In the genomic region with DNA sequence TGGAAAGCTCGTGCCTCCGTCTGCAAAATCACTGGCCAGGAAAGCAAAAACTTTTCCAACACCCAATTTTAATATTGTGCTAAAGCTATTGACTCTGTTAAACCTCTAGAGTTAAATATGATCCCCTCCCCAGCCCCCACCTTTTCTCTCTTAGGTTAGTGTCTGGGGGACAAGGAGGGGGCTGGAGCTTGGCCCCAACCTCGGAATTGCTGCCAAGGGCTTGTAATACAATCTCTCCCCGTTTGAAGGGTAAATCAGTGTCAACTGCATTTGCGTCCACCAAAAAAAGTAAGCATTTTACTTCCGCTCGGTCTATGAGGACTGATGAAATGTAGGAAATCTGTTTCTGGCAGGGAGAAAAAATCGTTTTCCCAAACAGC, we compare ENCODE assay signal across 9 cellular contexts. TPM values are rescaled to one million over a fixed set of nuclear protein-coding genes. Genes with fewer than 3 reads are reported as not detected.
DNase-seq lines count a peak whose midpoint lies in the region; FAIRE-seq and TF ChIP-seq lines count a peak whose summit lies in the region.
"Had no signal": no experiment of that assay in that cellular context is flagged by ENCODE, and none has a peak within 500 bp of the region (broad histone marks: within the 10 kb centered on the region; RNA-seq: fewer than 3 reads in every experiment).

Gene GAS2 (plus strand): TSS at position 292 of the 380 bp plus-strand sequence. CDS start 8,259 bp downstream, outside the sequence.

- no peak for TF ChIP-seq POLR2A in esophagus squamous epithelium (IDR thresholded peaks at IDR 0.05)

- H3K36me3 Mint-ChIP-seq in activated CD4-positive, alpha-beta T cell treated with anti-CD3 and anti-CD28 coated beads, Interleukin-2, amount 10 ng/mL, durations not matched to agents 7 days and 5 days (ENCODE audit: low read depth) = no peaks in the 10 kb centered on the region

- H3K27ac Mint-ChIP-seq in activated CD4-positive, alpha-beta T cell treated with anti-CD3 and anti-CD28 coated beads, Interleukin-2, amount 10 ng/mL, durations not matched to agents 7 days and 5 days = no peak within 1 kb of the TSS

- FAIRE-seq in HTR-8/SVneo (lab: Jason Lieb, UNC) = no peak

- H3K27ac ChIP-seq in HUES64 (ENCODE audit: low read depth, low read length) = no peak within 1 kb of the TSS
- H3K27ac ChIP-seq in esophagus squamous epithelium = no peak within 1 kb of the TSS
- H3K27ac ChIP-seq in parathyroid adenoma = peak within 1 kb of the TSS; percentile 66
- H3K27ac ChIP-seq: VCaP had no signal

- WGBS in HUES64 = 2% methylated on average over 6 of the region's 8 CpGs
- WGBS in esophagus squamous epithelium, 2 donors = 11% methylated on average over 6 to 8 of the region's 8 CpGs

- H3K4me1 ChIP-seq in HUES64 (ENCODE audit: insufficient read depth, low read length) (peaks cover 14% of the 10 kb centered on the region), esophagus squamous epithelium (peaks cover 0 to 17% (median 11%) of the 10 kb centered on the region in 3 donors), parathyroid adenoma (peaks cover 2% of the 10 kb centered on the region)

- H3K4me1 Mint-ChIP-seq in activated CD4-positive, alpha-beta T cell treated with anti-CD3 and anti-CD28 coated beads, Interleukin-2, amount 10 ng/mL, durations not matched to agents 7 days and 5 days = peaks cover 19% of the 10 kb centered on the region

- H3K9ac ChIP-seq in HUES64 (ENCODE audit: low read depth, low read length) (peak within 1 kb of the TSS; percentile 72), parathyroid adenoma (no peak within 1 kb of the TSS)

- H3K36me3 ChIP-seq in HUES64 (ENCODE audit: insufficient read depth, low read length) = no peaks in the 10 kb centered on the region
- H3K36me3 ChIP-seq in esophagus squamous epithelium = no peaks in the 10 kb centered on the region
- no peaks in the 10 kb centered on the region for H3K36me3 ChIP-seq in parathyroid adenoma (ENCODE audit: control insufficient read depth, insufficient read depth, low read length)

- peak within 1 kb of the TSS; percentile 65 for H3K4me3 ChIP-seq in HUES64 (ENCODE audit: low read length)
- peak within 1 kb of the TSS; percentile 23 to 63 (median 42) for H3K4me3 ChIP-seq in esophagus squamous epithelium
- H3K4me3 ChIP-seq in parathyroid adenoma (ENCODE audit: low read depth, low read length) = peak within 1 kb of the TSS; percentile 37

- H3K4me3 Mint-ChIP-seq in activated CD4-positive, alpha-beta T cell treated with anti-CD3 and anti-CD28 coated beads, Interleukin-2, amount 10 ng/mL, durations not matched to agents 7 days and 5 days = peak within 1 kb of the TSS; percentile 75

- peaks cover 39% of the 10 kb centered on the region for H3K27me3 ChIP-seq in HUES64 (ENCODE audit: insufficient read depth, low read length)
- H3K27me3 ChIP-seq in esophagus squamous epithelium = peaks cover 0 to 49% (median 2%) of the 10 kb centered on the region in 4 donors
- no peaks in the 10 kb centered on the region for H3K27me3 ChIP-seq in parathyroid adenoma (ENCODE audit: control insufficient read depth, insufficient read depth, low read length)

- peaks cover 50% of the 10 kb centered on the region for H3K27me3 Mint-ChIP-seq in activated CD4-positive, alpha-beta T cell treated with anti-CD3 and anti-CD28 coated beads, Interleukin-2, amount 10 ng/mL, durations not matched to agents 7 days and 5 days

- POLR2A ChIA-PET in activated CD4-positive, alpha-beta T cell treated with anti-CD3 and anti-CD28 coated beads, Interleukin-2, amount 10 ng/mL, durations not matched to agents 7 days and 5 days (lab: Charles Lee) = no interaction called here

- CTCF ChIA-PET in activated CD4-positive, alpha-beta T cell treated with anti-CD3 and anti-CD28 coated beads, Interleukin-2, amount 10 ng/mL, durations not matched to agents 7 days and 5 days (lab: Charles Lee) = no interaction called here

- intact Hi-C loops in esophagus squamous epithelium (cut with DNase I) = no loop called here

- no peaks in the 10 kb centered on the region for H3K9me3 Mint-ChIP-seq in activated CD4-positive, alpha-beta T cell treated with anti-CD3 and anti-CD28 coated beads, Interleukin-2, amount 10 ng/mL, durations not matched to agents 7 days and 5 days

- H3K4me2 ChIP-seq in parathyroid adenoma (ENCODE audit: low read length) = peak within 1 kb of the TSS; percentile 61

- H3K79me2 ChIP-seq in parathyroid adenoma = no peaks in the 10 kb centered on the region

- H3K9me3 ChIP-seq in HUES64 (ENCODE audit: insufficient read depth, low read depth, low read length) (no peaks in the 10 kb centered on the region), esophagus squamous epithelium (no peaks in the 10 kb centered on the region), parathyroid adenoma (ENCODE audit: control insufficient read depth, low read length) (no peaks in the 10 kb centered on the region)

- no peak for DNase-seq in activated CD4-positive, alpha-beta T cell treated with anti-CD3 and anti-CD28 coated beads, Interleukin-2, amount 10 ng/mL, durations not matched to agents 7 days and 5 days
- no peak for DNase-seq in activated CD4-positive, alpha-beta T cell treated with anti-CD3 and anti-CD28 coated beads for 4 hours
- DNase-seq in esophagus squamous epithelium (lab: John Stamatoyannopoulos, UW) (no peak), HuH-7.5 (ENCODE audit: low spot score) (no peak), HTR-8/SVneo (ENCODE audit: insufficient read length, low spot score) (no peak)
- no peak for DNase-seq in stimulated activated CD4-positive, alpha-beta T cell treated with anti-CD3 and anti-CD28 coated beads, Interleukin-1b, Interleukin-23, amount 100 ng/mL, for 48 hours

- peak within 1 kb of the TSS; percentile 78 for H2AFZ ChIP-seq in parathyroid adenoma

- TF ChIP-seq CTCF in esophagus squamous epithelium (IDR thresholded peaks at IDR 0.05) (no peak), parathyroid adenoma (IDR thresholded peaks at IDR 0.05) (no peak)

RNA-seq across cellular contexts. Expression of gene GAS2, which starts in this region (rescaled TPM):
- 1 to 10 TPM in 1 of 2 experiments, under 1 TPM in 1; 0.98 to 1.3 TPM for total RNA-seq in activated CD4-positive, alpha-beta T cell treated with anti-CD3 and anti-CD28 coated beads, Interleukin-2, amount 10 ng/mL, durations not matched to agents 7 days and 5 days
- 1.2 TPM for polyA plus RNA-seq in HUES64 (2013, experiment 1 of 2)
- polyA plus RNA-seq in HUES64 (2013, experiment 2 of 2) = 1.2 TPM
- total RNA-seq in esophagus squamous epithelium = 1 to 10 TPM in 3 of 4 donors, under 1 TPM in 1; 0.15 to 4.0 (median 2.5) TPM
